8 cellular contexts compared by ENCODE assay signal in genomic region chr3:139718415-139718814, GRCh38. TPM values are rescaled to one million over a fixed set of nuclear protein-coding genes. Genes with fewer than 3 reads are reported as not detected.
DNase-seq lines count a peak whose midpoint lies in the region; ATAC-seq and TF ChIP-seq lines count a peak whose summit lies in the region.

No MANE protein-coding gene starts in this region.

- intact Hi-C loops in body of pancreas (cut with DNase I) = loop anchor here (10.0 kb wide), 1 partner anchor 216 kb away; the partner anchor contains the start of gene CLSTN2

- ATAC-seq in body of pancreas (peak; percentile 52), left lobe of liver (peak; percentile 85), HG03571 (IDR thresholded peaks at IDR 0.05; ENCODE audit: unreplicated experiment) (no peak)

- H3K27me3 ChIP-seq in body of pancreas = no peaks in the 10 kb centered on the region
- H3K27me3 ChIP-seq in Peyer's patch = no peaks in the 10 kb centered on the region

- WGBS in body of pancreas, 2 donors = 44% methylated on average over 3 of the region's 3 CpGs

- TF ChIP-seq CTCF in AG09319 (IDR thresholded peaks at IDR 0.05; ENCODE audit: low read depth, low read length) = peak; percentile 70
- TF ChIP-seq CTCF in body of pancreas (IDR thresholded peaks at IDR 0.05) = peak; percentile 38 to 74 (median 52)
- no peak for TF ChIP-seq CTCF in GM20000 (IDR thresholded peaks at IDR 0.05; ENCODE audit: extremely low read depth, missing control alignments)
- TF ChIP-seq CTCF in Peyer's patch (IDR thresholded peaks at IDR 0.05) = peak in 1 of 6 experiments; percentile 18

- TF ChIP-seq POLR2A in body of pancreas (IDR thresholded peaks at IDR 0.05) (no peak), Peyer's patch (IDR thresholded peaks at IDR 0.05) (no peak)

- H3K4me3 ChIP-seq in body of pancreas = no peak overlapping the region
- H3K4me3 ChIP-seq in Peyer's patch = no peak overlapping the region

- H3K9me3 ChIP-seq in body of pancreas (no peaks in the 10 kb centered on the region), Peyer's patch (no peaks in the 10 kb centered on the region)

- no peaks in the 10 kb centered on the region for H3K4me1 ChIP-seq in body of pancreas
- H3K4me1 ChIP-seq in Peyer's patch = no peaks in the 10 kb centered on the region

- DNase-seq in AG09319 (ENCODE audit: extremely low read depth, low read depth) (peak; percentile 8), HuH-7 (ENCODE audit: low spot score) (peak; percentile 33), body of pancreas (peak; percentile 59 to 71 (median 62)), left lobe of liver (ENCODE audit: low spot score) (peak; percentile 48), GM20000 (ENCODE audit: low spot score) (no peak), Peyer's patch (no peak), DMS79 treated with DMSO at 0.1 percent for 48 hours (lab: John Stamatoyannopoulos, UW) (no peak)

- H3K27ac ChIP-seq in body of pancreas = no peak overlapping the region
- H3K27ac ChIP-seq in Peyer's patch = no peak overlapping the region

- H3K36me3 ChIP-seq in body of pancreas (replicated peaks in 1 of 2; ENCODE audit: insufficient read depth in 1 of 2, low read depth in 2 of 2) (no peaks in the 10 kb centered on the region), Peyer's patch (no peaks in the 10 kb centered on the region)

RNA-seq across cellular contexts. Expression of gene NMNAT3, which starts 40.6 kb away (rescaled TPM):
- 10 to 100 TPM in 1 of 2 donors, 1 to 10 TPM in 1; 5.7 to 12.9 TPM for total RNA-seq in body of pancreas
- total RNA-seq in left lobe of liver = 1.5 TPM
- 10 to 100 TPM in 3 of 4 donors, 1 to 10 TPM in 1; 5.6 to 46.2 (median 14.2) TPM for total RNA-seq in Peyer's patch

Comparison
In these comparisons a context has a peak if more than half of its experiments do, and no peak if none do; other contexts are left out.
1. DNase-seq: peak in AG09319 (single experiment), HuH-7 (single experiment), body of pancreas (4 of 4) and left lobe of liver (single experiment); none in GM20000 (single experiment), Peyer's patch (0 of 3) and DMS79 treated with DMSO at 0.1 percent for 48 hours (single experiment).